ENCODE assay signal across 9 cellular contexts in the genomic region with DNA sequence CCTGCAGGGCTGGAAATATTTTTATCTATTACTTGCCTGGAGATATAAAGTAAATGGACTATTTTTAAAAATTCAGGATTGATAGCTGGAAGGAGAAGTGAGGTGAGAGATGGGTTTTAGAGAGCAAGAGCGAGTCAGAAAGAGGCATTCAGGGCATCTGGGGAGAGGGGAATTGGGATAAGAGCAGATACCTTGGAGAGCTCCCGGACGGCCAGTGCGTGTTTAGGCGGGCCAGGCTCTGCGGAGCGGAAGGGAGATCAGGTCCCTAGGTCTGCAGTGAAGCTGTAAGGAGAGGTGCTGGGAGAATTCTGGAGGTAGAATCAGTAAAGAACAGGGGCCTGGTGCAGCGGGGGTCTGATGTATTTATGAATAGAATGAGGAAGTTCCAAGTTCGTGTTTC. TPM values are rescaled to one million over a fixed set of nuclear protein-coding genes. Genes with fewer than 3 reads are reported as not detected.
DNase-seq lines count a peak whose midpoint lies in the region; ATAC-seq, FAIRE-seq and TF ChIP-seq lines count a peak whose summit lies in the region.
"Had no signal": no experiment of that assay in that cellular context is flagged by ENCODE, and none has a peak within 500 bp of the region (broad histone marks: within the 10 kb centered on the region; RNA-seq: fewer than 3 reads in every experiment).

No MANE protein-coding gene starts in this region.

- no peaks in the 10 kb centered on the region for H3K36me3 Mint-ChIP-seq in astrocyte (ENCODE audit: low read depth, unreplicated experiment)

- peaks cover 20% of the 10 kb centered on the region for H3K27me3 Mint-ChIP-seq in astrocyte (ENCODE audit: low read depth, unreplicated experiment)

- TF ChIP-seq CTCF in AG10803 (conservative IDR thresholded peaks at IDR 0.05; ENCODE audit: low read length) (no peak), astrocyte (IDR thresholded peaks at IDR 0.05; ENCODE audit: insufficient read depth, low read depth, low read length) (no peak)

- FAIRE-seq in HTR-8/SVneo (lab: Jason Lieb, UNC): no peak
- no peak for FAIRE-seq in astrocyte (lab: Jason Lieb, UNC)

- no peak overlapping the region for H3K27ac Mint-ChIP-seq in astrocyte (ENCODE audit: unreplicated experiment)

- no peak overlapping the region for H3K27ac ChIP-seq in astrocyte (ENCODE audit: low read depth, low read length)

- H3K9me3 ChIP-seq in astrocyte (ENCODE audit: insufficient read depth, low read depth, low read length): no peaks in the 10 kb centered on the region
- H3K9me3 ChIP-seq in MG63: no peaks in the 10 kb centered on the region; the same call in 1 of the 2 replicates

- DNase-seq in AG10803 (ENCODE audit: low read depth) (peak; percentile 12), HTR-8/SVneo (ENCODE audit: insufficient read length, low spot score) (peak; percentile 49), astrocyte (ENCODE audit: low read depth) (peak; percentile 10), left kidney (ENCODE audit: low read depth, low spot score) (peak; percentile 86), NCI-H146 (lab: John Stamatoyannopoulos, UW) (no peak), MG63 (no peak)
- no peak for DNase-seq in stimulated activated naive CD4-positive, alpha-beta T cell (lab: John Stamatoyannopoulos, UW)
- DNase-seq: Right ventricle myocardium superior had no signal

- no peak overlapping the region for H3K4me3 ChIP-seq in AG10803 (ENCODE audit: low read length)
- H3K4me3 ChIP-seq in astrocyte (ENCODE audit: insufficient read depth, low read depth, low read length): no peak overlapping the region
- H3K4me3 ChIP-seq in MG63: no peak overlapping the region

- H3K4me1 Mint-ChIP-seq in astrocyte (ENCODE audit: low read depth, unreplicated experiment): peaks cover 11% of the 10 kb centered on the region

- H3K9ac ChIP-seq in astrocyte (ENCODE audit: low read length): no peak overlapping the region

- H3K9me3 Mint-ChIP-seq in astrocyte (ENCODE audit: unreplicated experiment): peaks cover 2% of the 10 kb centered on the region

- no peaks in the 10 kb centered on the region for H3K36me3 ChIP-seq in astrocyte (ENCODE audit: insufficient read depth, low read length)
- no peaks in the 10 kb centered on the region for H3K36me3 ChIP-seq in MG63

- no peak overlapping the region for H3K4me2 ChIP-seq in astrocyte (ENCODE audit: low read length)

- no peaks in the 10 kb centered on the region for H3K4me1 ChIP-seq in astrocyte (ENCODE audit: insufficient read depth, low read length)

- H3K4me3 Mint-ChIP-seq in astrocyte (ENCODE audit: unreplicated experiment): no peak overlapping the region

- peaks cover 5% of the 10 kb centered on the region for H3K27me3 ChIP-seq in astrocyte (ENCODE audit: insufficient read depth, low read length)
- H3K27me3 ChIP-seq in MG63: peaks cover 4% of the 10 kb centered on the region; the same call in 1 of the 2 replicates

- H3K79me2 ChIP-seq in astrocyte (ENCODE audit: insufficient read depth, low read length): no peaks in the 10 kb centered on the region

- no peaks in the 10 kb centered on the region for H4K20me1 ChIP-seq in astrocyte (ENCODE audit: insufficient read depth, low read length)

- ATAC-seq in GM21576 (IDR thresholded peaks at IDR 0.05; ENCODE audit: unreplicated experiment): no peak

- H2AFZ ChIP-seq in astrocyte (ENCODE audit: low read depth, low read length): no peak overlapping the region

RNA-seq across cellular contexts. Expression of a gene that starts 47.4 kb away (rescaled TPM):
- total RNA-seq in astrocyte: 2.1 and 3.3 TPM in 2 replicates
- total RNA-seq in MG63 (2014; rRNA removed; shearing (Covaris generic); ENCODE audit: low replicate concordance): 71.5 and 73.9 TPM in 2 replicates

Comparison
In these comparisons a context has a peak if more than half of its experiments do, and no peak if none do; other contexts are left out.
1. DNase-seq: peak in AG10803 (single experiment), HTR-8/SVneo (single experiment), astrocyte (single experiment) and left kidney (single experiment); none in NCI-H146 (single experiment), stimulated activated naive CD4-positive, alpha-beta T cell (0 of 6) and MG63 (single experiment).
2. RNA of a gene that starts 47.4 kb away (total RNA-seq): 71.5 to 73.9 TPM in MG63; 2.1 to 3.3 TPM in astrocyte; every median in the first group is over 10 times any median in the second.